Comparison of ENCODE assay signal across 15 cellular contexts in the genomic region with DNA sequence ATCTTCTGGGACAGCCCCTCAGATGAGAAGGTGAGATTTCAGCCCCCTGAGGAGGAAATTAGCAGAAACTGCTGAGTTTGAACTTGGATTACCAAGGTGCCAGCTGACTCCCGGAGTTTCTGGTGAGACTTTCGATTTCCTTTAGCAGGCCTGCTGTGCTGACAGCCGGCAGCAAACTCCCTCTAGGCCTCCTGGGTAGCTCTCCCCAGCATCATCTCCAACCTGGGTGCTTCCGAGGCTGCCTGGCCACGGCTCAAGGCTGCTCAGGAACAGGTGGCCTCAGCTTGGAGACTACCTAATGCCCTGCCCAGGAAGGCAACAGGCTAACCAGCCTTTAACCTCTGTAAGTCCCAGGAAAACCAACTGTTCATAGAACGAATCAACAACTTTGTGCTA. TPM values are rescaled to one million over a fixed set of nuclear protein-coding genes. Genes with fewer than 3 reads are reported as not detected.
DNase-seq lines count a peak whose midpoint lies in the region; TF ChIP-seq lines count a peak whose summit lies in the region.
"Had no signal": no experiment of that assay in that cellular context is flagged by ENCODE, and none has a peak within 500 bp of the region (broad histone marks: within the 10 kb centered on the region; RNA-seq: fewer than 3 reads in every experiment).

No MANE protein-coding gene starts in this region.

- TF ChIP-seq RAD21 in liver (IDR thresholded peaks at IDR 0.05), result no peak

- H3K9ac ChIP-seq in liver (ENCODE audit: low read depth in 1 of 2, low read length in 2 of 2), result peak overlapping the region; percentile 69 to 84

- H3K27me3 ChIP-seq in liver (ENCODE audit: control insufficient read depth in 4 of 4, insufficient read depth in 4 of 4, low read length in 3 of 4) (no peaks in the 10 kb centered on the region), transverse colon (no peaks in the 10 kb centered on the region)
- H3K27me3 ChIP-seq: dorsolateral prefrontal cortex had no signal

- CTCF ChIA-PET in HEK293 (lab: Yijun Ruan, JAX), result no interaction called here

- POLR2A ChIA-PET in HEK293 (lab: Yijun Ruan, JAX), result no interaction called here

- H3K27ac ChIP-seq in HEK293 (ENCODE audit: extremely low read depth, low read depth, low read length) (no peak overlapping the region), liver (ENCODE audit: low read depth in 1 of 2, low read length in 2 of 2) (peak overlapping the region; percentile 94 to 98), transverse colon (peak overlapping the region; percentile 52 to 64 (median 64))
- H3K27ac ChIP-seq: dorsolateral prefrontal cortex, psoas muscle had no signal

- H3K4me1 ChIP-seq in HEK293 (ENCODE audit: control insufficient read depth, insufficient read depth, low read length) (peaks cover 11% of the 10 kb centered on the region; the same call in 1 of the 2 replicates), liver (ENCODE audit: control insufficient read depth in 4 of 4, insufficient read depth in 4 of 4, low read length in 3 of 4) (peaks cover 30 to 97% (median 69%) of the 10 kb centered on the region in 4 donors), transverse colon (peaks cover 3 to 24% (median 13%) of the 10 kb centered on the region in 4 donors)
- H3K4me1 ChIP-seq: psoas muscle had no signal

- DNase-seq in transverse colon (peak; percentile 49), globus pallidus (ENCODE audit: low spot score) (no peak), putamen (ENCODE audit: low spot score) (no peak), COR-L47 (lab: John Stamatoyannopoulos, UW) (no peak)
- DNase-seq: activated CD8-positive, alpha-beta memory T cell treated with anti-CD3 and anti-CD28 coated beads, Interleukin-2, amount 50 U/mL, for 4 hours; amygdala; DMS 273 treated with DMSO at 0.1 percent for 48 hours; dorsolateral prefrontal cortex; NCI-H2227 treated with DMSO at 0.1 percent for 48 hours; psoas muscle; SHP77 treated with DMSO at 0.1 percent for 48 hours; stimulated activated naive CD8-positive, alpha-beta T cell treated with anti-CD3 and anti-CD28 coated beads, Interleukin-15, amount 100 ng/mL, for 72 hours had no signal

- H3K9me3 ChIP-seq in HEK293 (ENCODE audit: control insufficient read depth, insufficient read depth, low read depth, low read length), result no peaks in the 10 kb centered on the region
- H3K9me3 ChIP-seq in liver (ENCODE audit: control insufficient read depth in 4 of 4, low read length in 3 of 4), result no peaks in the 10 kb centered on the region
- H3K9me3 ChIP-seq in transverse colon, result no peaks in the 10 kb centered on the region
- H3K9me3 ChIP-seq: psoas muscle had no signal

- TF ChIP-seq POLR2A in transverse colon (IDR thresholded peaks at IDR 0.05), result no peak

- H3K36me3 ChIP-seq in HEK293 (ENCODE audit: control insufficient read depth in 2 of 2, insufficient read depth in 1 of 2, low read length in 2 of 2) (peaks cover 0 to 19% of the 10 kb centered on the region in 2 experiments; a peak in 1 of 3 replicates), liver (ENCODE audit: control insufficient read depth in 4 of 4, insufficient read depth in 3 of 4, low read depth in 1 of 4, low read length in 3 of 4) (peaks cover 0 to 6% (median 0%) of the 10 kb centered on the region in 4 donors), transverse colon (no peaks in the 10 kb centered on the region)

- no peak for TF ChIP-seq EP300 in transverse colon (IDR thresholded peaks at IDR 0.05; ENCODE audit: low read depth)

- H3K4me3 ChIP-seq in HEK293 (ENCODE audit: low read depth, low read length) (no peak overlapping the region), WI38 (ENCODE audit: low read depth, low read length) (peak overlapping the region; percentile 14; the same call in 1 of the 2 replicates), liver (ENCODE audit: low read depth in 1 of 3, low read length in 3 of 3) (peak overlapping the region; percentile 11 to 47 (median 38)), transverse colon (no peak overlapping the region)
- H3K4me3 ChIP-seq: dorsolateral prefrontal cortex, psoas muscle had no signal

- in situ Hi-C loops in transverse colon (cut with MboI; ENCODE audit: low pct_ligation_motif_present in 1 of 4, low pct_unique_long_range_greater_than_20kb in 1 of 4, low sequenced_read_pairs in 3 of 4), result no loop called here

- 20% methylated on average over 6 of the region's 6 CpGs for WGBS in liver
- WGBS in transverse colon (ENCODE audit: low coverage in 1 of 2), 2 donors, result 49% methylated on average over 6 of the region's 6 CpGs; no CpG with 5 or more reads in 1 of the 2 donors

- intact Hi-C loops in transverse colon (cut with DNase I; ENCODE audit: low total_unique reads), result no loop called here

- no peak for TF ChIP-seq CTCF in HEK293 (tag by site-specific recombination; IDR thresholded peaks at IDR 0.05)
- TF ChIP-seq CTCF in WI38 (IDR thresholded peaks at IDR 0.05; ENCODE audit: low read depth, low read length), result no peak
- TF ChIP-seq CTCF in liver (IDR thresholded peaks at IDR 0.05; ENCODE audit: low read depth, low read length, missing input control), result no peak
- TF ChIP-seq CTCF in transverse colon (IDR thresholded peaks at IDR 0.05), result no peak

TF ChIP-seq in HEK293, 187 proteins besides CTCF, POLR2A, EP300 and RAD21:
- TF ChIP-seq ZNF214 (tag by site-specific recombination; IDR thresholded peaks at IDR 0.05; ENCODE audit: borderline replicate concordance) (no peak), SCRT2 (tag by site-specific recombination; IDR thresholded peaks at IDR 0.05) (peak; percentile 79), ZIC2 (tag by site-specific recombination; IDR thresholded peaks at IDR 0.05) (peak; percentile 60)
TF ChIP-seq in HEK293: peak in this region for 2.

TF ChIP-seq in liver, 16 proteins besides CTCF, POLR2A, EP300 and RAD21:
- TF ChIP-seq, protein P1, sequence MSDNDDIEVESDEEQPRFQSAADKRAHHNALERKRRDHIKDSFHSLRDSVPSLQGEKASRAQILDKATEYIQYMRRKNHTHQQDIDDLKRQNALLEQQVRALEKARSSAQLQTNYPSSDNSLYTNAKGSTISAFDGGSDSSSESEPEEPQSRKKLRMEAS (IDR thresholded peaks at IDR 0.05), result no peak
- no peak for TF ChIP-seq TAF1 (conservative IDR thresholded peaks at IDR 0.05)
- no peak for TF ChIP-seq FOXA2 (IDR thresholded peaks at IDR 0.05)
- TF ChIP-seq GABPA (IDR thresholded peaks at IDR 0.05 in 1 of 2, conservative IDR thresholded peaks at IDR 0.05 in 1 of 2), result no peak
- peak in 1 of 2 donors; percentile 1 for TF ChIP-seq JUND (IDR thresholded peaks at IDR 0.05)
- no peak for TF ChIP-seq EGR1 (IDR thresholded peaks at IDR 0.05; ENCODE audit: low read depth in 2 of 2)
- TF ChIP-seq SP1 (IDR thresholded peaks at IDR 0.05), result no peak
- TF ChIP-seq HNF4A (conservative IDR thresholded peaks at IDR 0.05), result no peak
- peak in 1 of 2 donors; percentile 3 for TF ChIP-seq RXRA (IDR thresholded peaks at IDR 0.05)
- TF ChIP-seq, protein P2, sequence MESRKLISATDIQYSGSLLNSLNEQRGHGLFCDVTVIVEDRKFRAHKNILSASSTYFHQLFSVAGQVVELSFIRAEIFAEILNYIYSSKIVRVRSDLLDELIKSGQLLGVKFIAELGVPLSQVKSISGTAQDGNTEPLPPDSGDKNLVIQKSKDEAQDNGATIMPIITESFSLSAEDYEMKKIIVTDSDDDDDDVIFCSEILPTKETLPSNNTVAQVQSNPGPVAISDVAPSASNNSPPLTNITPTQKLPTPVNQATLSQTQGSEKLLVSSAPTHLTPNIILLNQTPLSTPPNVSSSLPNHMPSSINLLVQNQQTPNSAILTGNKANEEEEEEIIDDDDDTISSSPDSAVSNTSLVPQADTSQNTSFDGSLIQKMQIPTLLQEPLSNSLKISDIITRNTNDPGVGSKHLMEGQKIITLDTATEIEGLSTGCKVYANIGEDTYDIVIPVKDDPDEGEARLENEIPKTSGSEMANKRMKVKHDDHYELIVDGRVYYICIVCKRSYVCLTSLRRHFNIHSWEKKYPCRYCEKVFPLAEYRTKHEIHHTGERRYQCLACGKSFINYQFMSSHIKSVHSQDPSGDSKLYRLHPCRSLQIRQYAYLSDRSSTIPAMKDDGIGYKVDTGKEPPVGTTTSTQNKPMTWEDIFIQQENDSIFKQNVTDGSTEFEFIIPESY (IDR thresholded peaks at IDR 0.05), result peak; percentile 10

RNA-seq across cellular contexts. Expression of a gene that starts 16.4 kb away (rescaled TPM):
- total RNA-seq in liver (100 to 1,000 TPM in 1 of 2 donors, 10 to 100 TPM in 1; 99.6 to 269 TPM), transverse colon (100 to 1,000 TPM; 103 to 192 (median 127) TPM)
- polyA plus RNA-seq in liver, result 100 to 1,000 TPM; 124 to 363 TPM

Comparison
In these comparisons a context has a peak if more than half of its experiments do, and no peak if none do; other contexts are left out.
1. H3K4me3 ChIP-seq: peak in WI38 (single experiment) and liver (3 of 3); none in HEK293 (single experiment) and transverse colon (0 of 4).